10 cellular contexts compared by ENCODE assay signal in the genomic region with DNA sequence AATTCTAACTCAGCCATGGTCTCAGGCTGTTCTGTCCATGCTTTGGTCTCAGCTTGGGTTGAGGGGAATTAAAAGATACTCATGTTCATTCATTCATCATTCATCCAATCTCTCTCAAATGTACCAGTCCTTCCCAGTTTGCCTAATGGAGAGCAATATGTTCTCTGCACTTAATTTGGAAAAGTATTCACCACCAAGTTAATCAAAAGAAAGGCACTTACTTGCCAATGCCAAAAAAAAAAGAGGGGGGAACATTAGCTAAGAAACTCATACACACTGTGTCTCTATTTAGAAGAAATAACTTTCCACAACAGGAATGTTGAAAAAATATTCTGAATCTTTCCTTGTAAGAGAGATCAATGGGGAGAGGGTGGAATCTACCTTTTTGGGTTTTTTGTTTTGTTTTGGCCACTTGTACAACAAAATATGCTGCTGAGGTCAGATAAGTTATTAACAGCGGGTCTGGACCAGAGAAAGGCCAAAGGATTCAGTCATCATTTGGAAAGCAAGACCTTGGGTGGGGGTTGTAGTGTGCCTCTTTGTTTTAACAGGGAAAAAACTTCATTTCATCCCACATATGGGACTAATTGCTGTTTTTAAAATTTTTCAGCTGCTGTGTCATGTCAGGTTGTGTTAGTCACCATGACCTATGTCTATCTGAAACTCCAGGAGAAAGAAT.
DNase-seq lines count a peak whose midpoint lies in the region; ATAC-seq, FAIRE-seq and TF ChIP-seq lines count a peak whose summit lies in the region.
"Had no signal": no experiment of that assay in that cellular context is flagged by ENCODE, and none has a peak within 500 bp of the region (broad histone marks: within the 10 kb centered on the region; RNA-seq: fewer than 3 reads in every experiment).

No MANE protein-coding gene starts in this region.

- H3K36me3 ChIP-seq in GM12878 (ENCODE audit: control insufficient read depth in 2 of 2, insufficient read depth in 2 of 2, low read length in 1 of 2) (peaks cover 0 to 3% of the 10 kb centered on the region in 2 experiments; a peak in 2 of 4 replicates), heart right ventricle (peaks cover 0 to 100% (median 33%) of the 10 kb centered on the region in 9 donors), smooth muscle cell (ENCODE audit: low read depth) (peaks cover 36% of the 10 kb centered on the region), neural progenitor cell (no peaks in the 10 kb centered on the region)
- H3K36me3 ChIP-seq: cardiac muscle cell had no signal

- H3K9ac ChIP-seq in GM12878 (ENCODE audit: control insufficient read depth, insufficient read depth, low read length) = no peak overlapping the region
- H3K9ac ChIP-seq in smooth muscle cell (ENCODE audit: low read depth) = peak overlapping the region; percentile 77
- H3K9ac ChIP-seq in neural progenitor cell = no peak overlapping the region

- TF ChIP-seq CTCF in GM12878 (IDR thresholded peaks at IDR 0.05 in 2 of 3, conservative IDR thresholded peaks at IDR 0.05 in 1 of 3; ENCODE audit: control insufficient read depth in 2 of 3, extremely low read depth in 1 of 3, insufficient read depth in 1 of 3, low read depth in 3 of 3, low read length in 3 of 3) (no peak), heart right ventricle (IDR thresholded peaks at IDR 0.05) (no peak), smooth muscle cell (IDR thresholded peaks at IDR 0.05; ENCODE audit: borderline replicate concordance, insufficient read depth, poor library complexity, severe bottlenecking) (no peak), neural progenitor cell (IDR thresholded peaks at IDR 0.05) (no peak)

- H4K20me1 ChIP-seq in GM12878 (ENCODE audit: control insufficient read depth, insufficient read depth) (no peaks in the 10 kb centered on the region), smooth muscle cell (ENCODE audit: low read depth) (no peaks in the 10 kb centered on the region), neural progenitor cell (ENCODE audit: low read depth) (no peaks in the 10 kb centered on the region)

- no peaks in the 10 kb centered on the region; the same call in 1 of the 2 replicates for H3K4me1 ChIP-seq in GM12878 (ENCODE audit: control insufficient read depth, insufficient read depth, low read length)
- peaks cover 0 to 8% (median 0%) of the 10 kb centered on the region in 9 donors for H3K4me1 ChIP-seq in heart right ventricle
- H3K4me1 ChIP-seq in smooth muscle cell (ENCODE audit: low read depth) = no peaks in the 10 kb centered on the region
- no peaks in the 10 kb centered on the region for H3K4me1 ChIP-seq in neural progenitor cell

- RAD21 ChIA-PET in GM12878 (lab: Charles Lee; ENCODE audit: unreplicated experiment) = no interaction called here

- no peak overlapping the region for H3K4me3 ChIP-seq in GM12878
- H3K4me3 ChIP-seq in heart right ventricle = no peak overlapping the region
- H3K4me3 ChIP-seq in smooth muscle cell = no peak overlapping the region
- H3K4me3 ChIP-seq in neural progenitor cell = no peak overlapping the region
- H3K4me3 ChIP-seq: cardiac muscle cell had no signal

- peak; percentile 8 for DNase-seq in H4 (ENCODE audit: low spot score)
- no peak for DNase-seq in GM12878 (ENCODE audit: low read depth, low spot score)
- DNase-seq in heart right ventricle = peak in 1 of 2 donors; percentile 16
- no peak for DNase-seq in smooth muscle cell (lab: John Stamatoyannopoulos, UW; ENCODE audit: unreplicated experiment)
- DNase-seq in activated T-cell treated with anti-CD3 and anti-CD28 coated beads, Interleukin-2, amount 50 U/mL, for 72 hours = no peak
- no peak for DNase-seq in neural progenitor cell (ENCODE audit: low spot score)
- DNase-seq in KBM-7 = no peak
- DNase-seq: DMS 273 treated with DMSO at 0.1 percent for 48 hours had no signal

- H3F3A ChIP-seq in smooth muscle cell (ENCODE audit: low read depth) = no peaks in the 10 kb centered on the region
- H3F3A ChIP-seq in neural progenitor cell (ENCODE audit: low read depth) = no peaks in the 10 kb centered on the region

- H3K36me3 Mint-ChIP-seq in activated T-cell treated with anti-CD3 and anti-CD28 coated beads, Interleukin-2, amount 50 U/mL, for 72 hours (ENCODE audit: insufficient read depth in 2 of 2) = no peaks in the 10 kb centered on the region
- peaks cover 18% of the 10 kb centered on the region for H3K36me3 Mint-ChIP-seq in neural progenitor cell

- in situ Hi-C loops in GM12878 (cut with MboI) = no loop called here
- in situ Hi-C loops in KBM-7 (cut with MboI; ENCODE audit: low pct_unique_long_range_greater_than_20kb, low sequenced_read_pairs) = no loop called here

- TF ChIP-seq RAD21 in GM12878 (IDR thresholded peaks at IDR 0.05; ENCODE audit: insufficient read depth, low read depth, low read length) = no peak

- 50% methylated on average over 1 of the region's 1 CpG for WGBS in GM12878 (ENCODE audit: insufficient coverage, insufficient replicate concordance, low lambda C conversion rate, missing lambda C conversion rate)
- 72 to 86% methylated on average over 1 of the region's 1 CpG for WGBS in heart right ventricle, 2 donors
- WGBS in smooth muscle cell (ENCODE audit: low lambda C conversion rate) = 19% methylated on average over 1 of the region's 1 CpG

- TSS peak; percentile 44 for BruUV-seq in GM12878 (replicated peaks; lab: Mats Ljungman, UMichigan)

- no peak overlapping the region for H3K27ac ChIP-seq in GM12878 (ENCODE audit: control insufficient read depth, insufficient read depth)
- H3K27ac ChIP-seq in heart right ventricle = peak overlapping the region in 4 of 10 donors; percentile 8 to 59 (median 37)
- H3K27ac ChIP-seq in smooth muscle cell (ENCODE audit: low read depth) = peak overlapping the region; percentile 96
- no peak overlapping the region for H3K27ac ChIP-seq in neural progenitor cell
- H3K27ac ChIP-seq: cardiac muscle cell had no signal

- H3K27me3 ChIP-seq in GM12878 (replicated peaks in 1 of 2; ENCODE audit: control insufficient read depth in 2 of 2, insufficient read depth in 2 of 2, low read length in 1 of 2) (no peaks in the 10 kb centered on the region), heart right ventricle (no peaks in the 10 kb centered on the region), smooth muscle cell (ENCODE audit: low read depth) (no peaks in the 10 kb centered on the region), neural progenitor cell (no peaks in the 10 kb centered on the region)
- H3K27me3 ChIP-seq: cardiac muscle cell had no signal

- no peak for FAIRE-seq in GM12878 (lab: Jason Lieb, UNC)

- no peaks in the 10 kb centered on the region for H3K4me1 Mint-ChIP-seq in activated T-cell treated with anti-CD3 and anti-CD28 coated beads, Interleukin-2, amount 50 U/mL, for 72 hours (ENCODE audit: low read depth)
- no peaks in the 10 kb centered on the region for H3K4me1 Mint-ChIP-seq in neural progenitor cell

- POLR2A ChIA-PET in GM12878 (lab: Charles Lee) = no interaction called here

- ATAC-seq in GM12878 (no peak), heart right ventricle (peak in 7 of 8 donors; percentile 70 to 92 (median 86)), GM18511 (IDR thresholded peaks at IDR 0.05; ENCODE audit: unreplicated experiment) (no peak)
- no peak for ATAC-seq in activated T-cell treated with anti-CD3 and anti-CD28 coated beads, Interleukin-2, amount 50 U/mL, for 72 hours (replicated peaks in 1 of 2)

- H2AFZ ChIP-seq in GM12878 (ENCODE audit: control insufficient read depth, low read depth, low read length) (no peak overlapping the region), smooth muscle cell (ENCODE audit: low read depth) (no peak overlapping the region), neural progenitor cell (replicated peaks) (no peak overlapping the region)

- H3K9me3 Mint-ChIP-seq in activated T-cell treated with anti-CD3 and anti-CD28 coated beads, Interleukin-2, amount 50 U/mL, for 72 hours = no peaks in the 10 kb centered on the region
- no peaks in the 10 kb centered on the region for H3K9me3 Mint-ChIP-seq in neural progenitor cell

- no peak overlapping the region for H3K4me3 Mint-ChIP-seq in activated T-cell treated with anti-CD3 and anti-CD28 coated beads, Interleukin-2, amount 50 U/mL, for 72 hours
- no peak overlapping the region for H3K4me3 Mint-ChIP-seq in neural progenitor cell

- TF ChIP-seq EP300 in GM12878 (IDR thresholded peaks at IDR 0.05; ENCODE audit: borderline replicate concordance in 1 of 2, control insufficient read depth in 1 of 2, low read depth in 2 of 2, low read length in 2 of 2) = no peak

- intact Hi-C loops in GM12878 (cut with micrococcal nuclease; ENCODE audit: unreplicated experiment) = no loop called here
- intact Hi-C loops in heart right ventricle (cut with DNase I) = no loop called here

- no peak for TF ChIP-seq POLR2A in GM12878 (IDR thresholded peaks at IDR 0.05; ENCODE audit: low read depth, low read length)

- H3K4me2 ChIP-seq in GM12878 (ENCODE audit: control insufficient read depth, insufficient read depth) = no peak overlapping the region
- peak overlapping the region; percentile 70 for H3K4me2 ChIP-seq in smooth muscle cell
- no peak overlapping the region for H3K4me2 ChIP-seq in neural progenitor cell

- H3K9me3 ChIP-seq in GM12878 (replicated peaks; ENCODE audit: control insufficient read depth, insufficient read depth, low read length) = no peaks in the 10 kb centered on the region
- H3K9me3 ChIP-seq in heart right ventricle = no peaks in the 10 kb centered on the region
- no peaks in the 10 kb centered on the region for H3K9me3 ChIP-seq in smooth muscle cell (replicated peaks; ENCODE audit: low read depth)
- no peaks in the 10 kb centered on the region for H3K9me3 ChIP-seq in neural progenitor cell (ENCODE audit: low read depth)

- no peaks in the 10 kb centered on the region for H3K27me3 Mint-ChIP-seq in activated T-cell treated with anti-CD3 and anti-CD28 coated beads, Interleukin-2, amount 50 U/mL, for 72 hours (ENCODE audit: low read depth)
- no peaks in the 10 kb centered on the region for H3K27me3 Mint-ChIP-seq in neural progenitor cell (ENCODE audit: insufficient read depth, low read depth)

- CTCF ChIA-PET in GM12878 (lab: Yijun Ruan, JAX) = interaction anchor here (3.0 kb wide), 1 partner anchor 15 kb away, joined by 14 read pairs; no protein-coding TSS in a partner anchor

- SMC1A ChIA-PET in GM12878 (lab: Charles Lee; ENCODE audit: uncharacterized antibody, unreplicated experiment) = interaction anchor here (1.0 to 1.7 kb wide), 2 partner anchors 9 to 13 kb away, joined by 3 to 4 read pairs; no protein-coding TSS in a partner anchor

- no peaks in the 10 kb centered on the region for H3K79me2 ChIP-seq in GM12878 (ENCODE audit: control insufficient read depth, insufficient read depth, low read length)
- no peaks in the 10 kb centered on the region for H3K79me2 ChIP-seq in smooth muscle cell (ENCODE audit: low read depth)
- no peaks in the 10 kb centered on the region for H3K79me2 ChIP-seq in neural progenitor cell (ENCODE audit: low read depth)

- no peak overlapping the region for H3K27ac Mint-ChIP-seq in activated T-cell treated with anti-CD3 and anti-CD28 coated beads, Interleukin-2, amount 50 U/mL, for 72 hours
- no peak overlapping the region for H3K27ac Mint-ChIP-seq in neural progenitor cell

TF ChIP-seq in GM12878, 131 proteins besides CTCF, POLR2A, EP300 and RAD21 (continues in another document):
- TF ChIP-seq ZNF622 (IDR thresholded peaks at IDR 0.05) (no peak), MEF2A (IDR thresholded peaks at IDR 0.05; ENCODE audit: insufficient read depth, low read depth, low read length) (no peak), ZBED1 (IDR thresholded peaks at IDR 0.05; ENCODE audit: borderline replicate concordance) (no peak), KDM1A (IDR thresholded peaks at IDR 0.05; ENCODE audit: borderline replicate concordance) (no peak)

Comparison
In these comparisons a context has a peak if more than half of its experiments do, and no peak if none do; other contexts are left out.
1. ATAC-seq: peak in heart right ventricle (7 of 8); none in GM12878 (single experiment), activated T-cell treated with anti-CD3 and anti-CD28 coated beads, Interleukin-2, amount 50 U/mL, for 72 hours (0 of 2) and GM18511 (single experiment).